In the genomic region with DNA sequence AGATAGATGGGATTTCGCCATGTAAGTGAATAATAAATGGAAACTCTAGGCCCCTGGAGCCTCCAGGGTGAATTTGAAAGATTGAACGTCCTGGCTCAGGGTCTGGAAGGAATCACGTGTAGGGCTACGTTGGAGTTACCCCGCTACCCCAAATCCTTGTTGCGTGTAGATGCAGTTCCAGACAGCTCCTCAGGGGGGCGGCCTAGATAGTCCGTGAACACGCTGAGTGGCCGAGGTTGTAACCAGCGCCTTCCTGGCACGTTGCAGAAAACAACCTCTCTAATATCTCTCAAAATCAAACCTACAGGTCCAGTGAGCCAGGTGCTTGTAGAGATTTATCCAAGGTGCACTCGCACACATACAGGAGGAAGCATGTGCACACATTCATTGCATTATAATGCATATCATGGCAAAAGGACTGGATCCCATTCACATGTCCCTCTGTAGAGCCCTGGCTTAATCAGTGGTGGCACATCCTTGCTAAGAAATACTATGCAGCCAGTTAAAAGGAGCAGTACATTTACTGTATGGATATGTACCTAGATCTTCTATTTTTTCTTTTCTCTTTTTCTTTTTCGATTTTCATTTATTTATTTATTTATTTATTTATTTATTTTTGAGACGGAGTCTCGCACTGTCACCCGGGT, we compare ENCODE assay signal across 1 cellular context.
TF ChIP-seq lines count a peak whose summit lies in the region.

No MANE protein-coding gene starts in this region.

TF ChIP-seq in K562, 482 proteins besides CTCF, POLR2A, EP300 and RAD21 (continued from another document and continues in another):
- TF ChIP-seq, protein P1, sequence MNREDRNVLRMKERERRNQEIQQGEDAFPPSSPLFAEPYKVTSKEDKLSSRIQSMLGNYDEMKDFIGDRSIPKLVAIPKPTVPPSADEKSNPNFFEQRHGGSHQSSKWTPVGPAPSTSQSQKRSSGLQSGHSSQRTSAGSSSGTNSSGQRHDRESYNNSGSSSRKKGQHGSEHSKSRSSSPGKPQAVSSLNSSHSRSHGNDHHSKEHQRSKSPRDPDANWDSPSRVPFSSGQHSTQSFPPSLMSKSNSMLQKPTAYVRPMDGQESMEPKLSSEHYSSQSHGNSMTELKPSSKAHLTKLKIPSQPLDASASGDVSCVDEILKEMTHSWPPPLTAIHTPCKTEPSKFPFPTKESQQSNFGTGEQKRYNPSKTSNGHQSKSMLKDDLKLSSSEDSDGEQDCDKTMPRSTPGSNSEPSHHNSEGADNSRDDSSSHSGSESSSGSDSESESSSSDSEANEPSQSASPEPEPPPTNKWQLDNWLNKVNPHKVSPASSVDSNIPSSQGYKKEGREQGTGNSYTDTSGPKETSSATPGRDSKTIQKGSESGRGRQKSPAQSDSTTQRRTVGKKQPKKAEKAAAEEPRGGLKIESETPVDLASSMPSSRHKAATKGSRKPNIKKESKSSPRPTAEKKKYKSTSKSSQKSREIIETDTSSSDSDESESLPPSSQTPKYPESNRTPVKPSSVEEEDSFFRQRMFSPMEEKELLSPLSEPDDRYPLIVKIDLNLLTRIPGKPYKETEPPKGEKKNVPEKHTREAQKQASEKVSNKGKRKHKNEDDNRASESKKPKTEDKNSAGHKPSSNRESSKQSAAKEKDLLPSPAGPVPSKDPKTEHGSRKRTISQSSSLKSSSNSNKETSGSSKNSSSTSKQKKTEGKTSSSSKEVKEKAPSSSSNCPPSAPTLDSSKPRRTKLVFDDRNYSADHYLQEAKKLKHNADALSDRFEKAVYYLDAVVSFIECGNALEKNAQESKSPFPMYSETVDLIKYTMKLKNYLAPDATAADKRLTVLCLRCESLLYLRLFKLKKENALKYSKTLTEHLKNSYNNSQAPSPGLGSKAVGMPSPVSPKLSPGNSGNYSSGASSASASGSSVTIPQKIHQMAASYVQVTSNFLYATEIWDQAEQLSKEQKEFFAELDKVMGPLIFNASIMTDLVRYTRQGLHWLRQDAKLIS (CRISPR knock-in tag; IDR thresholded peaks at IDR 0.05): 0 out of 2 replicates have a peak, but pooled peaks have one; percentile 32
- 0 out of 2 replicates have a peak, but pooled peaks have one; percentile 28 for TF ChIP-seq RAD51 (IDR thresholded peaks at IDR 0.05; ENCODE audit: borderline replicate concordance, low read depth)
- peak; percentile 67 for TF ChIP-seq CREM (IDR thresholded peaks at IDR 0.05; ENCODE audit: low read depth)
- peak in 1 of 2 experiments; percentile 54; a peak in 1 of 3 replicates for TF ChIP-seq CBX3 (IDR thresholded peaks at IDR 0.05; ENCODE audit: borderline replicate concordance in 1 of 2, low read length in 2 of 2)
- no peak for TF ChIP-seq CREB1 (IDR thresholded peaks at IDR 0.05)
- peak; percentile 49; the same call in 1 of the 2 replicates for TF ChIP-seq CREB1 (CRISPR knock-in tag; IDR thresholded peaks at IDR 0.05)
- peak; percentile 65 for TF ChIP-seq MGA (IDR thresholded peaks at IDR 0.05)
- TF ChIP-seq, protein P2, sequence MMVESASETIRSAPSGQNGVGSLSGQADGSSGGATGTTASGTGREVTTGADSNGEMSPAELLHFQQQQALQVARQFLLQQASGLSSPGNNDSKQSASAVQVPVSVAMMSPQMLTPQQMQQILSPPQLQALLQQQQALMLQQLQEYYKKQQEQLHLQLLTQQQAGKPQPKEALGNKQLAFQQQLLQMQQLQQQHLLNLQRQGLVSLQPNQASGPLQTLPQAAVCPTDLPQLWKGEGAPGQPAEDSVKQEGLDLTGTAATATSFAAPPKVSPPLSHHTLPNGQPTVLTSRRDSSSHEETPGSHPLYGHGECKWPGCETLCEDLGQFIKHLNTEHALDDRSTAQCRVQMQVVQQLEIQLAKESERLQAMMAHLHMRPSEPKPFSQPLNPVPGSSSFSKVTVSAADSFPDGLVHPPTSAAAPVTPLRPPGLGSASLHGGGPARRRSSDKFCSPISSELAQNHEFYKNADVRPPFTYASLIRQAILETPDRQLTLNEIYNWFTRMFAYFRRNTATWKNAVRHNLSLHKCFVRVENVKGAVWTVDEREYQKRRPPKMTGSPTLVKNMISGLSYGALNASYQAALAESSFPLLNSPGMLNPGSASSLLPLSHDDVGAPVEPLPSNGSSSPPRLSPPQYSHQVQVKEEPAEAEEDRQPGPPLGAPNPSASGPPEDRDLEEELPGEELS (CRISPR knock-in tag; IDR thresholded peaks at IDR 0.05; ENCODE audit: borderline replicate concordance): no peak
- peak; percentile 19 to 33; a peak in 1 of 4 replicates for TF ChIP-seq KDM1A (IDR thresholded peaks at IDR 0.05)
- TF ChIP-seq, protein P3, sequence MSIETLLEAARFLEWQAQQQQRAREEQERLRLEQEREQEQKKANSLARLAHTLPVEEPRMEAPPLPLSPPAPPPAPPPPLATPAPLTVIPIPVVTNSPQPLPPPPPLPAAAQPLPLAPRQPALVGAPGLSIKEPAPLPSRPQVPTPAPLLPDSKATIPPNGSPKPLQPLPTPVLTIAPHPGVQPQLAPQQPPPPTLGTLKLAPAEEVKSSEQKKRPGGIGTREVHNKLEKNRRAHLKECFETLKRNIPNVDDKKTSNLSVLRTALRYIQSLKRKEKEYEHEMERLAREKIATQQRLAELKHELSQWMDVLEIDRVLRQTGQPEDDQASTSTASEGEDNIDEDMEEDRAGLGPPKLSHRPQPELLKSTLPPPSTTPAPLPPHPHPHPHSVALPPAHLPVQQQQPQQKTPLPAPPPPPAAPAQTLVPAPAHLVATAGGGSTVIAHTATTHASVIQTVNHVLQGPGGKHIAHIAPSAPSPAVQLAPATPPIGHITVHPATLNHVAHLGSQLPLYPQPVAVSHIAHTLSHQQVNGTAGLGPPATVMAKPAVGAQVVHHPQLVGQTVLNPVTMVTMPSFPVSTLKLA (conservative IDR thresholded peaks at IDR 0.05): peak; percentile 35 to 50; a peak in 1 of 4 replicates
- 0 out of 4 replicates have a peak, but pooled peaks of 1 of the 2 experiments have one; percentile 15 for TF ChIP-seq RCOR1 (IDR thresholded peaks at IDR 0.05; ENCODE audit: borderline replicate concordance in 1 of 2, low read depth in 2 of 2, low read length in 2 of 2)
- no peak for TF ChIP-seq REST (CRISPR knock-in tag; IDR thresholded peaks at IDR 0.05; ENCODE audit: low read depth)
- TF ChIP-seq, protein P4, sequence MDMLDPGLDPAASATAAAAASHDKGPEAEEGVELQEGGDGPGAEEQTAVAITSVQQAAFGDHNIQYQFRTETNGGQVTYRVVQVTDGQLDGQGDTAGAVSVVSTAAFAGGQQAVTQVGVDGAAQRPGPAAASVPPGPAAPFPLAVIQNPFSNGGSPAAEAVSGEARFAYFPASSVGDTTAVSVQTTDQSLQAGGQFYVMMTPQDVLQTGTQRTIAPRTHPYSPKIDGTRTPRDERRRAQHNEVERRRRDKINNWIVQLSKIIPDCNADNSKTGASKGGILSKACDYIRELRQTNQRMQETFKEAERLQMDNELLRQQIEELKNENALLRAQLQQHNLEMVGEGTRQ (CRISPR knock-in tag; IDR thresholded peaks at IDR 0.05): peak; percentile 61
- TF ChIP-seq JUN (IDR thresholded peaks at IDR 0.05; ENCODE audit: borderline replicate concordance, low read depth, low read length): 0 out of 2 replicates have a peak, but pooled peaks have one; percentile 19
- no peak for TF ChIP-seq JUN (CRISPR knock-in tag; IDR thresholded peaks at IDR 0.05; ENCODE audit: borderline replicate concordance)
- TF ChIP-seq CTBP1 (IDR thresholded peaks at IDR 0.05; ENCODE audit: borderline replicate concordance): 0 out of 2 replicates have a peak, but pooled peaks have one; percentile 11
- no peak for TF ChIP-seq ZNF143 (CRISPR knock-in tag; IDR thresholded peaks at IDR 0.05)
- TF ChIP-seq L3MBTL2 (IDR thresholded peaks at IDR 0.05): peak; percentile 65
- 0 out of 2 replicates have a peak, but pooled peaks have one; percentile 9 for TF ChIP-seq C11orf30 (IDR thresholded peaks at IDR 0.05; ENCODE audit: low read depth)
- TF ChIP-seq MEF2D (tag; conservative IDR thresholded peaks at IDR 0.05; ENCODE audit: low read depth): no peak
